Comparison of ENCODE assay signal across 8 cellular contexts in the genomic region with DNA sequence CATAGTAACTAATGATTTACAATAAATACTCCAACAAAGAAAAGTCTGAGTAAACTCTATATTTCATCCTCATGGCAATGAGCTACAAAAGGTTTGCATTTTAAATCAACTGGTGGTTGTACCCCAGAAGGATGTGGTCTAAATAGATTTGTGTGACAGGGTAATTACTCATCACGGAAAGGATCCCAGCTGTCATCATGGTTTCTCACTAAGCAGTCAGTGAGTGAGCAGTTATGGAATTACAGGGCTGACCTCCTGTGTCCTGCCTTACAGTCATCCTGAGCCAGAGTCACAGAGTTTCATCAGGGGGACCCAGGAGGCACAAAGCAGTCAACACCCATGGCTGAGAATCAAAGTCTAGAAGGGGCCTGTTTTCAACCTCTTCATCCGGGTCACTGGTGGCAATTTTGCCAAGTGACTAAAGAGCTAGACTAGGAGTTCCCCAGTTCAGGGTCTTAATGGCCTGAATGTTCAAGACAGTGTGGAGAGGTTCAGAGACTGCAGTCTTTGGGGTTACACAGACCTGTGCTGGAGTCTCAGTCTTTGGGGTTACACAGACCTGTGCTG.
DNase-seq lines count a peak whose midpoint lies in the region; ATAC-seq and TF ChIP-seq lines count a peak whose summit lies in the region.

No MANE protein-coding gene starts in this region.

- no peaks in the 10 kb centered on the region for H3K4me1 ChIP-seq in PC-9 (replicated peaks; ENCODE audit: insufficient read depth)

- intact Hi-C loops in PC-9 (cut with micrococcal nuclease; ENCODE audit: unreplicated experiment), result no loop called here

- no peaks in the 10 kb centered on the region for H3K27me3 ChIP-seq in PC-9 (ENCODE audit: insufficient read depth, low read depth)

- H3K79me2 ChIP-seq in PC-9 (ENCODE audit: low read depth), result no peaks in the 10 kb centered on the region

- no peaks in the 10 kb centered on the region for H3F3A ChIP-seq in PC-9 (ENCODE audit: insufficient read depth, low read depth)

- H3K9me2 ChIP-seq in PC-9 (ENCODE audit: insufficient read depth), result no peaks in the 10 kb centered on the region

- POLR2A ChIA-PET in PC-9 (lab: Charles Lee; ENCODE audit: unreplicated experiment), result interaction anchor here (0.7 kb wide), 1 partner anchor 1336 kb away, joined by 5 read pairs; no protein-coding TSS in a partner anchor

- no peak overlapping the region for H3K4me2 ChIP-seq in PC-9

- no peak for TF ChIP-seq CTCF in PC-9 (conservative IDR thresholded peaks at IDR 0.05)

- no peaks in the 10 kb centered on the region for H3K36me3 ChIP-seq in PC-9 (ENCODE audit: low read depth)

- BruUV-seq in PC-9 (replicated peaks; lab: Mats Ljungman, UMichigan), result no TSS peak

- no peak overlapping the region for H3K4me3 ChIP-seq in PC-9

- 0 out of 2 replicates have a peak overlapping the region, but pooled peaks have one; percentile 39 for H3K27ac ChIP-seq in PC-9

- no peak for DNase-seq in PC-9
- DNase-seq in dermis blood vessel endothelial cell, result peak; percentile 79
- DNase-seq in stimulated activated CD8-positive, alpha-beta memory T cell treated with anti-CD3 and anti-CD28 coated beads, Interleukin-4, amount 100 ng/mL, for 48 hours, result peak; percentile 72
- DNase-seq in midbrain (lab: John Stamatoyannopoulos, UW), result no peak
- no peak for DNase-seq in NOMO-1 (lab: John Stamatoyannopoulos, UW; ENCODE audit: unreplicated experiment in 2 of 2)
- no peak for DNase-seq in CD1c-positive myeloid dendritic cell (ENCODE audit: extremely low spot score)

- CTCF ChIA-PET in PC-9 (lab: Charles Lee), result no interaction called here

- peak; percentile 92 for ATAC-seq in GM18858 (IDR thresholded peaks at IDR 0.05; ENCODE audit: unreplicated experiment)
- peak; percentile 94 for ATAC-seq in HG02610 (IDR thresholded peaks at IDR 0.05; ENCODE audit: unreplicated experiment)

- H2AFZ ChIP-seq in PC-9, result no peak overlapping the region

- H3K9me3 ChIP-seq in PC-9 (ENCODE audit: insufficient read depth, low read depth), result no peaks in the 10 kb centered on the region

- H4K20me1 ChIP-seq in PC-9 (ENCODE audit: insufficient read depth), result no peaks in the 10 kb centered on the region

Comparison
In these comparisons a context has a peak if more than half of its experiments do, and no peak if none do; other contexts are left out.
1. DNase-seq: peak in dermis blood vessel endothelial cell (single experiment) and stimulated activated CD8-positive, alpha-beta memory T cell treated with anti-CD3 and anti-CD28 coated beads, Interleukin-4, amount 100 ng/mL, for 48 hours (single experiment); none in PC-9 (0 of 2), midbrain (single experiment), NOMO-1 (0 of 2) and CD1c-positive myeloid dendritic cell (single experiment).